Comparison of ENCODE assay signal across 11 cellular contexts in genomic region chr12:110141389-110141788, GRCh38. TPM values are rescaled to one million over a fixed set of nuclear protein-coding genes. Genes with fewer than 3 reads are reported as not detected.
DNase-seq lines count a peak whose midpoint lies in the region; ATAC-seq and TF ChIP-seq lines count a peak whose summit lies in the region.
"Had no signal": no experiment of that assay in that cellular context is flagged by ENCODE, and none has a peak within 500 bp of the region (broad histone marks: within the 10 kb centered on the region; RNA-seq: fewer than 3 reads in every experiment).

No MANE protein-coding gene starts in this region.

- no peak overlapping the region for H3K9ac ChIP-seq in subcutaneous abdominal adipose tissue (ENCODE audit: low read length in 5 of 5)

- H3K9me3 ChIP-seq in hepatocyte (ENCODE audit: low read depth) (no peaks in the 10 kb centered on the region), subcutaneous abdominal adipose tissue (ENCODE audit: control insufficient read depth in 5 of 5, low read length in 5 of 5) (no peaks in the 10 kb centered on the region)
- H3K9me3 ChIP-seq: neutrophil had no signal

- no peak overlapping the region for H3K4me3 ChIP-seq in cardiac fibroblast (replicated peaks in 1 of 2; ENCODE audit: low read depth in 2 of 2, low read length in 2 of 2)
- H3K4me3 ChIP-seq in hepatocyte: no peak overlapping the region
- H3K4me3 ChIP-seq in subcutaneous abdominal adipose tissue (ENCODE audit: low read depth in 1 of 5, low read length in 5 of 5): no peak overlapping the region

- no peak overlapping the region for H2AFZ ChIP-seq in hepatocyte

- H3K4me2 ChIP-seq in hepatocyte: no peak overlapping the region

- TF ChIP-seq CTCF in cardiac fibroblast (IDR thresholded peaks at IDR 0.05; ENCODE audit: low read depth, low read length): no peak
- TF ChIP-seq CTCF in hepatocyte (IDR thresholded peaks at IDR 0.05; ENCODE audit: poor library complexity): no peak

- H3K79me2 ChIP-seq in hepatocyte: no peaks in the 10 kb centered on the region

- no peaks in the 10 kb centered on the region for H3K4me1 ChIP-seq in hepatocyte (ENCODE audit: insufficient read depth)
- peaks cover 0 to 7% (median 3%) of the 10 kb centered on the region in 5 donors for H3K4me1 ChIP-seq in subcutaneous abdominal adipose tissue (ENCODE audit: control insufficient read depth in 5 of 5, insufficient read depth in 5 of 5, low read length in 5 of 5)

- no peaks in the 10 kb centered on the region for H3K9me2 ChIP-seq in hepatocyte (replicated peaks; ENCODE audit: insufficient read depth)

- no peak for ATAC-seq in GM19463 (IDR thresholded peaks at IDR 0.05; ENCODE audit: unreplicated experiment)
- ATAC-seq: activated naive CD4-positive, alpha-beta T cell treated with anti-CD3 and anti-CD28 coated beads, Interleukin-2, amount 50 U/mL, for 72 hours had no signal

- peak; percentile 89 for DNase-seq in HCEC 1CT
- DNase-seq in cardiac fibroblast (ENCODE audit: low read depth in 2 of 2): peak; percentile 70 to 90
- DNase-seq in hepatocyte (ENCODE audit: low spot score): peak; percentile 29
- no peak for DNase-seq in NCI-H2196 treated with DMSO at 0.1 percent for 48 hours (lab: John Stamatoyannopoulos, UW; ENCODE audit: unreplicated experiment)
- no peak for DNase-seq in HUDEP-2 (lab: John Stamatoyannopoulos, UW; ENCODE audit: unreplicated experiment in 76 of 76)
- DNase-seq: stimulated activated naive CD4-positive, alpha-beta T cell treated with Interleukin-2 at 50 U/mL for 16 hours; T1000 had no signal

- H3K36me3 ChIP-seq in hepatocyte (replicated peaks; ENCODE audit: insufficient read depth, low read depth): peaks cover 4% of the 10 kb centered on the region
- H3K36me3 ChIP-seq in subcutaneous abdominal adipose tissue (ENCODE audit: control insufficient read depth in 5 of 5, insufficient read depth in 5 of 5, low read length in 5 of 5): peaks cover 0 to 9% (median 5%) of the 10 kb centered on the region in 5 donors
- H3K36me3 ChIP-seq: neutrophil had no signal

- no peaks in the 10 kb centered on the region for H4K20me1 ChIP-seq in hepatocyte (ENCODE audit: insufficient read depth, poor library complexity, severe bottlenecking)

- no peaks in the 10 kb centered on the region for H3K27me3 ChIP-seq in hepatocyte
- no peaks in the 10 kb centered on the region for H3K27me3 ChIP-seq in subcutaneous abdominal adipose tissue (ENCODE audit: control insufficient read depth in 5 of 5, insufficient read depth in 4 of 5, low read length in 5 of 5)
- H3K27me3 ChIP-seq: neutrophil had no signal

- H3K27ac ChIP-seq in hepatocyte (peak overlapping the region; percentile 70), subcutaneous abdominal adipose tissue (ENCODE audit: low read depth, low read length) (peak overlapping the region; percentile 38)
- H3K27ac ChIP-seq: neutrophil had no signal

- WGBS in hepatocyte (ENCODE audit: low lambda C conversion rate, missing lambda C conversion rate): 69% methylated on average over 6 of the region's 6 CpGs

RNA-seq across cellular contexts. Expression of gene IFT81, which starts 17.2 kb away (rescaled TPM):
- 13.7 and 14.6 TPM in 2 replicates for total RNA-seq in hepatocyte
- polyA plus RNA-seq in hepatocyte: 10.4 and 12.6 TPM in 2 replicates

Comparison
In these comparisons a context has a peak if more than half of its experiments do, and no peak if none do; other contexts are left out.
1. DNase-seq: peak in HCEC 1CT (single experiment), cardiac fibroblast (2 of 2) and hepatocyte (single experiment); none in NCI-H2196 treated with DMSO at 0.1 percent for 48 hours (single experiment) and HUDEP-2 (0 of 76).